ENCODE assay signal across 11 cellular contexts in the genomic region with DNA sequence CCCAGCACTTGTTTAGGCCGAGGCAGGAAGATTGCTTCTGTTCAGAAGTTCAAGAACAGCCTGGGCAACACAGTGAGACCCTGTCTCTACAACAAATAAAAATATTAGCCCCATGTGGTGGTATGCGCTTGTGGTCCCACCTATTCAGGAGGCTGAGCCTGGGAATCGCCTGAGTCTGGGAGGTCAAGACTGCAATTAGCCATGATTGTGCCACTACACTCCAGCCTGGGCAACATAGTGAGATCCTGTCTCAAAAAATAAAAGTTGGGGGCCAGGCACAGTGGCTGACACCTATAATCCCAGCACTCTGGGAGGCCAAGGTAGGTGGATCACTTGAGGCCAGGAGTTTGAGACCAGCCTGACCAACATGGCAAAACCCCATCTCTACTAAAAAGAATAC. TPM values are rescaled to one million over a fixed set of nuclear protein-coding genes. Genes with fewer than 3 reads are reported as not detected.
"Had no signal": no experiment of that assay in that cellular context is flagged by ENCODE, and none has a peak within 500 bp of the region (broad histone marks: within the 10 kb centered on the region; RNA-seq: fewer than 3 reads in every experiment).

No MANE protein-coding gene starts in this region.

RNA-seq across cellular contexts. Expression of a gene that starts 58.5 kb away (rescaled TPM):
- total RNA-seq: activated CD4-positive, alpha-beta T cell treated with anti-CD3 and anti-CD28 coated beads for 36 hours; activated CD4-positive, alpha-beta T cell treated with anti-CD3 and anti-CD28 coated beads, Interleukin-2, amount 10 ng/mL, durations not matched to agents 7 days and 5 days; activated CD8-positive, alpha-beta memory T cell treated with anti-CD3 and anti-CD28 coated beads for 36 hours; activated CD8-positive, alpha-beta T cell treated with anti-CD3 and anti-CD28 coated beads for 36 hours; activated naive CD4-positive, alpha-beta T cell treated with anti-CD3 and anti-CD28 coated beads for 36 hours; aorta; astrocyte; cardiac septum; cerebellum; T-cell; T-helper 1 cell treated with Interleukin-12 subunit alpha and Interleukin-12 subunit beta and Interleukin-4 antibody, amounts not matched to agents 30 ng/mL and 1 ng/mL, for 36 hours had no signal
